ENCODE assay signal across 19 cellular contexts in genomic region chr1:71921935-71922559, GRCh38.
"Had no signal": no experiment of that assay in that cellular context is flagged by ENCODE, and none has a peak within 500 bp of the region (broad histone marks: within the 10 kb centered on the region; RNA-seq: fewer than 3 reads in every experiment).

No MANE protein-coding gene starts in this region.

- H3K27ac ChIP-seq: esophagus squamous epithelium, gastrocnemius medialis, prostate gland, right atrium auricular region, upper lobe of right lung, WERI-Rb-1 had no signal

- H3K9me3 ChIP-seq: esophagus squamous epithelium, gastrocnemius medialis, prostate gland, right atrium auricular region, upper lobe of right lung had no signal

- ATAC-seq: gastrocnemius medialis; naive thymus-derived CD8-positive, alpha-beta T cell; stimulated activated naive CD8-positive, alpha-beta T cell treated with anti-CD3 and anti-CD28 coated beads, Interleukin-15, Interleukin-2, amounts not matched to agents 100 U/mL and 50 U/mL, for 24 hours; upper lobe of right lung had no signal

- H3K27me3 Mint-ChIP-seq: activated naive CD4-positive, alpha-beta T cell treated with anti-CD3 and anti-CD28 coated beads, Interleukin-2, amount 50 U/mL, for 24 hours; brain; naive thymus-derived CD8-positive, alpha-beta T cell had no signal

- DNase-seq: activated CD4-positive, alpha-beta T cell treated with anti-CD3 and anti-CD28 coated beads for 1 hour; activated gamma-delta T cell treated with Interleukin-2 at 50 U/mL for 16 hours; activated T-cell treated with anti-CD3 and anti-CD28 coated beads, Interleukin-2, amount 50 U/mL, for 1 hour; anterior cingulate cortex; caudate nucleus; effector memory CD4-positive, alpha-beta T cell; esophagus squamous epithelium; gastrocnemius medialis; naive thymus-derived CD8-positive, alpha-beta T cell; stimulated activated CD4-positive, alpha-beta T cell treated with anti-CD3 and anti-CD28 coated beads, Interleukin-4, amount 100 ng/mL, for 24 hours; stimulated activated naive CD8-positive, alpha-beta T cell treated with anti-CD3 and anti-CD28 coated beads, Interleukin-15, Interleukin-2, amounts not matched to agents 100 U/mL and 50 U/mL, for 24 hours; T-helper 1 cell; upper lobe of right lung; WERI-Rb-1 had no signal

- H3K4me3 ChIP-seq: esophagus squamous epithelium, gastrocnemius medialis, lung, prostate gland, right atrium auricular region, upper lobe of right lung had no signal

- H3K4me1 Mint-ChIP-seq: activated naive CD4-positive, alpha-beta T cell treated with anti-CD3 and anti-CD28 coated beads, Interleukin-2, amount 50 U/mL, for 24 hours; naive thymus-derived CD8-positive, alpha-beta T cell had no signal

- H3K27me3 ChIP-seq: esophagus squamous epithelium, gastrocnemius medialis, right atrium auricular region, upper lobe of right lung had no signal

- H3K4me3 Mint-ChIP-seq: activated naive CD4-positive, alpha-beta T cell treated with anti-CD3 and anti-CD28 coated beads, Interleukin-2, amount 50 U/mL, for 24 hours; brain; naive thymus-derived CD8-positive, alpha-beta T cell had no signal

- H3K27ac Mint-ChIP-seq: activated naive CD4-positive, alpha-beta T cell treated with anti-CD3 and anti-CD28 coated beads, Interleukin-2, amount 50 U/mL, for 24 hours; brain; naive thymus-derived CD8-positive, alpha-beta T cell had no signal

- H3K9me3 Mint-ChIP-seq: activated naive CD4-positive, alpha-beta T cell treated with anti-CD3 and anti-CD28 coated beads, Interleukin-2, amount 50 U/mL, for 24 hours; brain had no signal

- H3K36me3 Mint-ChIP-seq: activated naive CD4-positive, alpha-beta T cell treated with anti-CD3 and anti-CD28 coated beads, Interleukin-2, amount 50 U/mL, for 24 hours; brain; naive thymus-derived CD8-positive, alpha-beta T cell had no signal

- H3K36me3 ChIP-seq: esophagus squamous epithelium, gastrocnemius medialis, prostate gland, right atrium auricular region, upper lobe of right lung, WERI-Rb-1 had no signal

- H3K4me1 ChIP-seq: esophagus squamous epithelium, gastrocnemius medialis, prostate gland, right atrium auricular region, upper lobe of right lung had no signal
